Comparison of ENCODE assay signal across 29 cellular contexts in the genomic region with DNA sequence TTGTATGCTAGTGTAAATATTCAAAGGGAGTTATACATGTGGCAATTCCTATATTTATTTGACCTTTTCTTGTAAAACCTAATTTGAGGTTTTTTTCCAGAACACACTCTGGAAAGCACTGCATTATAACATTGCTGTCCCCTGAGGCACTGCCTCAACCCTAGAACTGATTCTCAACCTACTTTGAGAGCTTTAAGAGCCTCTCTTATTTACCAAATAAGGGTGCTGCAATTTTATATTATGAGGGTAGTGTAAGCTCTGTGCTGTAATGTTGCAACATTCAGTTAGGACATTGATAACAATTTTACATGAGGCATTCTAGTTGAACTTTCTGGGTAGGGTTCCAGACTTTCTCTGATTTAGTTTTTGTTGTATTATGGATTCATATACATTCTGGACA.
"Had no signal": no experiment of that assay in that cellular context is flagged by ENCODE, and none has a peak within 500 bp of the region (broad histone marks: within the 10 kb centered on the region; RNA-seq: fewer than 3 reads in every experiment).

No MANE protein-coding gene starts in this region.

- H3K4me3 ChIP-seq: SJCRH30, SK-N-MC had no signal

- H3K9ac ChIP-seq: KMS-11 had no signal

- H3K9me3 ChIP-seq: SJCRH30 had no signal

- DNase-seq: activated CD4-positive, alpha-beta memory T cell treated with anti-CD3 and anti-CD28 coated beads, Interleukin-2, amount 10 ng/mL, durations not matched to agents 7 days and 5 days; activated CD4-positive, alpha-beta T cell treated with anti-CD3 and anti-CD28 coated beads for 1 hour; activated CD4-positive, alpha-beta T cell treated with anti-CD3 and anti-CD28 coated beads for 48 hours; activated CD4-positive, CD25-positive, alpha-beta regulatory T cell; activated CD8-positive, alpha-beta memory T cell treated with anti-CD3 and anti-CD28 coated beads for 24 hours; activated CD8-positive, alpha-beta memory T cell treated with anti-CD3 and anti-CD28 coated beads, Interleukin-2, amount 10 ng/mL, durations not matched to agents 7 days and 5 days; activated CD8-positive, alpha-beta memory T cell treated with anti-CD3 and anti-CD28 coated beads, Interleukin-2, amount 50 U/mL, for 48 hours; activated effector memory CD4-positive, alpha-beta T cell treated with Interleukin-2 at 50 U/mL for 16 hours; activated naive CD4-positive, alpha-beta T cell; activated naive CD4-positive, alpha-beta T cell treated with anti-CD3 and anti-CD28 coated beads, Interleukin-2, amount 50 U/mL, for 16 hours; activated naive CD8-positive, alpha-beta T cell treated with anti-CD3 and anti-CD28 coated beads for 36 hours; activated T-cell treated with anti-CD3 and anti-CD28 coated beads, Interleukin-2, amount 50 U/mL, for 48 hours; amniotic stem cell; aorta; brain microvascular endothelial cell; NCI-H1092 treated with DMSO at 0.1 percent for 48 hours; NCI-H1417 treated with DMSO at 0.1 percent for 48 hours; NCI-H187 treated with DMSO at 0.1 percent for 48 hours; NCI-H2081; NCI-H345; NCI-H524 treated with DMSO at 0.1 percent for 48 hours; NCI-H748 treated with DMSO at 0.1 percent for 48 hours; NK-92 treated with Interleukin-12 subunit alpha and Interleukin-12 subunit beta, amount 100 ng/mL, for 24 hours; Right ventricle myocardium superior; SJCRH30; T1000; WERI-Rb-1 had no signal

- H3K36me3 ChIP-seq: brain microvascular endothelial cell, SJCRH30, WERI-Rb-1 had no signal

- H3K4me1 ChIP-seq: SJCRH30 had no signal

- H3K27me3 ChIP-seq: brain microvascular endothelial cell, SJCRH30 had no signal

- H3K27ac ChIP-seq: brain microvascular endothelial cell, KMS-11, SJCRH30, SK-N-MC, WERI-Rb-1 had no signal

- H3K4me2 ChIP-seq: KMS-11 had no signal

- ATAC-seq: activated CD8-positive, alpha-beta memory T cell treated with anti-CD3 and anti-CD28 coated beads, Interleukin-2, amount 10 ng/mL, durations not matched to agents 7 days and 5 days had no signal
